In genomic region chr3:63385629-63386028, GRCh38 we compare ENCODE assay signal across 3 cellular contexts.
"Had no signal": no experiment of that assay in that cellular context is flagged by ENCODE, and none has a peak within 500 bp of the region (broad histone marks: within the 10 kb centered on the region; RNA-seq: fewer than 3 reads in every experiment).

No MANE protein-coding gene starts in this region.

- ATAC-seq: GM12878 had no signal

- H3K4me3 ChIP-seq: GM12878 had no signal

- DNase-seq: GDM1, GF-D8 had no signal
